21 cellular contexts compared by ENCODE assay signal in the genomic region with DNA sequence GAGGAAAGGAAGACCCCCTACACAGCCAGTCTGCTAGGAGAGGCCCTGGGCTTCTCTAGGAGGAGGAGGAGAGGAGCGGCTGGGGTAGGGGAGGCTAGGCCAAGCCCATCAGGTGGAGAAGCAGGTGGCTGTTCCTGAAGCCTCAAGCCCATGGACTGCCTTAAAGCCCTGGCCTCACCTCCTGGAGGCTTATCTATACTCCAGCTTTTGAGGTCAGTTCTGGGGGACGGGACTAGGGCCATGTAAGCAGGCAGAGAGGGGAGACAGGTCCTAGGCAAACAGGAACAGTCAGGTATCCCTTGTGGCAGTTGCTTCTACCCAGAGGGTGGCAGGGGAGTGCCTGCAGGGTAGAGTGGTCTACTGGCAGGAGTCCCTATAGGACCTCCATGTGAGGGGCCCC.
"Had no signal": no experiment of that assay in that cellular context is flagged by ENCODE, and none has a peak within 500 bp of the region (broad histone marks: within the 10 kb centered on the region; RNA-seq: fewer than 3 reads in every experiment).

No MANE protein-coding gene starts in this region.

- ATAC-seq: HepG2 had no signal

- H3K36me3 ChIP-seq: MG63, SJSA1 had no signal

- H3K27ac ChIP-seq: SJSA1, SK-N-MC had no signal

- DNase-seq: IMR-90, Karpas-422, KG1, MG63, NCI-H1092, NCI-H1436, NCI-H187, NCI-H2029, NCI-H2081 treated with DMSO at 0.1 percent for 48 hours, NCI-H2171, NCI-H226, NCI-H446, NCI-H510A, NCI-H69, NCI-H774, Right ventricle myocardium superior, RPMI8226, SIG-M5 had no signal

- H3K9me3 ChIP-seq: MG63, SJSA1 had no signal

- H3K4me1 ChIP-seq: SJSA1 had no signal

- H3K4me3 ChIP-seq: MG63, SJSA1, SK-N-MC had no signal
